2 cellular contexts compared by ENCODE assay signal in genomic region chr20:63890616-63891015, GRCh38.
TF ChIP-seq lines count a peak whose summit lies in the region.

No MANE protein-coding gene starts in this region.

TF ChIP-seq in GM23338, 12 proteins besides CTCF, POLR2A, EP300 and RAD21:
- TF ChIP-seq POLR2AphosphoS5 (IDR thresholded peaks at IDR 0.05; ENCODE audit: low read depth) (no peak), EZH2 (IDR thresholded peaks at IDR 0.05; ENCODE audit: low read depth, unreplicated experiment) (no peak), REST (IDR thresholded peaks at IDR 0.05; ENCODE audit: unreplicated experiment) (no peak), EZH2phosphoT487 (IDR thresholded peaks at IDR 0.05; ENCODE audit: unreplicated experiment) (no peak), ZNF462 (CRISPR knock-in tag; IDR thresholded peaks at IDR 0.05) (no peak), ETS1 (IDR thresholded peaks at IDR 0.05) (no peak), STAT1 (IDR thresholded peaks at IDR 0.05; ENCODE audit: unreplicated experiment) (no peak), CREB1 (CRISPR knock-in tag; IDR thresholded peaks at IDR 0.05; ENCODE audit: low read depth) (no peak), JUNB (IDR thresholded peaks at IDR 0.05; ENCODE audit: unreplicated experiment) (no peak), NANOG (IDR thresholded peaks at IDR 0.05; ENCODE audit: borderline replicate concordance) (no peak), ZNF114 (CRISPR knock-in tag; IDR thresholded peaks at IDR 0.05) (no peak), ZNF331 (CRISPR knock-in tag; IDR thresholded peaks at IDR 0.05; ENCODE audit: low read depth) (no peak)

TF ChIP-seq in K562, 482 proteins besides CTCF, POLR2A, EP300 and RAD21:
- TF ChIP-seq ZNF445 (CRISPR knock-in tag; IDR thresholded peaks at IDR 0.05; ENCODE audit: low read depth), result no peak
- TF ChIP-seq ZNF507 (tag; conservative IDR thresholded peaks at IDR 0.05), result no peak
- no peak for TF ChIP-seq NFXL1 (CRISPR knock-in tag; IDR thresholded peaks at IDR 0.05)
- no peak for TF ChIP-seq ATF1 (CRISPR knock-in tag; IDR thresholded peaks at IDR 0.05)
- TF ChIP-seq ATF1 (tag; IDR thresholded peaks at IDR 0.05), result no peak
- no peak for TF ChIP-seq FOXK1 (CRISPR knock-in tag; IDR thresholded peaks at IDR 0.05; ENCODE audit: borderline replicate concordance)
- no peak for TF ChIP-seq ZNF778 (CRISPR knock-in tag; IDR thresholded peaks at IDR 0.05)
- no peak for TF ChIP-seq ZNF384 (IDR thresholded peaks at IDR 0.05; ENCODE audit: low read depth, low read length)
- TF ChIP-seq CBX5 (IDR thresholded peaks at IDR 0.05; ENCODE audit: borderline replicate concordance, low read depth), result no peak
